Comparison of ENCODE assay signal across 15 cellular contexts in the genomic region with DNA sequence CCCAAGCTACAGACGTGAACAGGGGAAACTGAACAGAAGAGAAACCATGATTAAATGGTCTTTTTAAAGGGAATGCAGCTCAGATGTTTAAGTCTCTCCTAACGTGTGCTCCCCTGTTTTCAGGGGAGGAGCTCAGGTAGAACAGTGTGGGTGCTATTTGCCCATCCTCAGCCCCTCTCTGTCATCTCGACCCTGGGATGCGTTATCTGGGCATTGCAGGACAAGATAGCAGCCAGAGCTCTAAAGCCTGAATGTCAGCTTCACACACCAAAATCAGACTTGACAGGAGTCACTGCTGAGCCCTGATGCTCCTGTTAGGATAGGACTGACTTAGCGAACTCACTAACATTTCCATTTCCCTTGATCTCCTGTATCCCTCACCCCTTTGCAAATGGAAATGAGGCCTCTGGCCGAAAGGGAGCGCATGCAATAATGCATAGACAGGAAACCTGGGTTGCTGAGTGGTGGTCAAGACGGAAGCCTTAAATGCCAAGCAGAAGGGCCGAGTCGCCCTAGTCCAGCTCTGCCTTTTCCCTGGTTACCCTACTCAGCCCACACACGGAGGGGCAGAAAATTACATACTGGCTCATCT.
DNase-seq lines count a peak whose midpoint lies in the region; ATAC-seq and TF ChIP-seq lines count a peak whose summit lies in the region.
"Had no signal": no experiment of that assay in that cellular context is flagged by ENCODE, and none has a peak within 500 bp of the region (broad histone marks: within the 10 kb centered on the region; RNA-seq: fewer than 3 reads in every experiment).

No MANE protein-coding gene starts in this region.

- H3K9ac ChIP-seq in NT2/D1 (ENCODE audit: insufficient read length, low read depth) (no peak overlapping the region), endodermal cell (ENCODE audit: extremely low read depth, low read length, poor library complexity, severe bottlenecking) (no peak overlapping the region), mesendoderm (ENCODE audit: low read length) (no peak overlapping the region)
- H3K9ac ChIP-seq: BLaER1 treated with 17β-estradiol and CSF1 and Interleukin-3, amounts not matched to agents 10 nM and 100 nM had no signal

- no peaks in the 10 kb centered on the region for H3K9me3 ChIP-seq in BE2C
- no peaks in the 10 kb centered on the region for H3K9me3 ChIP-seq in NT2/D1 (ENCODE audit: insufficient read depth, low read length)
- H3K9me3 ChIP-seq in endodermal cell (ENCODE audit: control insufficient read depth, low read length), result no peaks in the 10 kb centered on the region
- H3K9me3 ChIP-seq: BLaER1 treated with 17β-estradiol and CSF1 and Interleukin-3, amounts not matched to agents 10 nM and 100 nM; HAP-1 had no signal

- H3K56ac ChIP-seq in mesendoderm (ENCODE audit: low read length), result no peak overlapping the region

- H3K4me3 Mint-ChIP-seq in endodermal cell, result no peak overlapping the region
- H3K4me3 Mint-ChIP-seq: CD4-positive, CD25-positive, alpha-beta regulatory T cell; IgD-negative memory B cell had no signal

- no peak overlapping the region for H2BK5ac ChIP-seq in mesendoderm (ENCODE audit: low read length)

- no peak overlapping the region for H3K23ac ChIP-seq in mesendoderm (ENCODE audit: low read length)

- no peaks in the 10 kb centered on the region for H3K27me3 ChIP-seq in BE2C
- no peaks in the 10 kb centered on the region for H3K27me3 ChIP-seq in NT2/D1 (ENCODE audit: insufficient read depth, insufficient read length)
- H3K27me3 ChIP-seq in endodermal cell (ENCODE audit: control insufficient read depth, insufficient read depth, low read length, poor library complexity, severe bottlenecking), result no peaks in the 10 kb centered on the region
- H3K27me3 ChIP-seq in mesendoderm (ENCODE audit: insufficient read depth, low read length, poor library complexity), result no peaks in the 10 kb centered on the region
- H3K27me3 ChIP-seq: BLaER1 treated with 17β-estradiol and CSF1 and Interleukin-3, amounts not matched to agents 10 nM and 100 nM had no signal

- no peak overlapping the region for H3K4ac ChIP-seq in mesendoderm (ENCODE audit: low read depth, low read length)

- no peak overlapping the region for H2BK120ac ChIP-seq in mesendoderm (ENCODE audit: low read depth, low read length)

- H3K36me3 Mint-ChIP-seq in endodermal cell (ENCODE audit: low read depth), result peaks cover 48% of the 10 kb centered on the region
- H3K36me3 Mint-ChIP-seq: CD4-positive, CD25-positive, alpha-beta regulatory T cell; IgD-negative memory B cell had no signal

- H3K9me3 Mint-ChIP-seq in endodermal cell, result no peaks in the 10 kb centered on the region
- H3K9me3 Mint-ChIP-seq: CD4-positive, CD25-positive, alpha-beta regulatory T cell; IgD-negative memory B cell had no signal

- no peak overlapping the region for H2AK5ac ChIP-seq in mesendoderm (ENCODE audit: low read length)

- H2BK15ac ChIP-seq in mesendoderm (replicated peaks; ENCODE audit: low read depth), result no peak overlapping the region

- peaks cover 2% of the 10 kb centered on the region for H3K27me3 Mint-ChIP-seq in endodermal cell (ENCODE audit: insufficient read depth)
- H3K27me3 Mint-ChIP-seq: IgD-negative memory B cell had no signal

- TF ChIP-seq CTCF in BE2C (IDR thresholded peaks at IDR 0.05; ENCODE audit: low read depth, low read length) (no peak), endodermal cell (conservative IDR thresholded peaks at IDR 0.05) (no peak)

- no peaks in the 10 kb centered on the region for H3K79me1 ChIP-seq in mesendoderm (ENCODE audit: low read length)

- DNase-seq in BE2C, result peak; percentile 38
- peak; percentile 36 for DNase-seq in NT2/D1 (ENCODE audit: low read depth, low spot score)
- peak; percentile 58 for DNase-seq in endodermal cell
- peak; percentile 27 for DNase-seq in mesendoderm
- no peak for DNase-seq in NCI-H446 treated with DMSO at 0.1 percent for 48 hours (lab: John Stamatoyannopoulos, UW)
- DNase-seq: 8988T; AML-193; CD4-positive, CD25-positive, alpha-beta regulatory T cell; DMS53 had no signal

- H3K27ac ChIP-seq in endodermal cell (ENCODE audit: low read depth, low read length) (no peak overlapping the region), mesendoderm (ENCODE audit: low read depth, low read length) (no peak overlapping the region)
- H3K27ac ChIP-seq: BLaER1 treated with 17β-estradiol and CSF1 and Interleukin-3, amounts not matched to agents 10 nM and 100 nM had no signal

- H4K8ac ChIP-seq in mesendoderm (ENCODE audit: low read depth, low read length), result no peak overlapping the region

- no peak overlapping the region for H4K5ac ChIP-seq in mesendoderm (ENCODE audit: low read length)

- ATAC-seq in GM21390 (IDR thresholded peaks at IDR 0.05; ENCODE audit: unreplicated experiment) (no peak), GM21526 (IDR thresholded peaks at IDR 0.05; ENCODE audit: low FRiP score, unreplicated experiment) (no peak)
- ATAC-seq: GM12878 had no signal

- 76 to 84% methylated on average over 7 to 11 of the region's 11 CpGs for WGBS in endodermal cell (ENCODE audit: insufficient coverage in 1 of 2, insufficient read length in 1 of 2), 2 experiments
- no CpG with 5 or more reads among the region's 11 CpGs for WGBS in mesendoderm (ENCODE audit: extremely low coverage, insufficient coverage, low lambda C conversion rate)

- H3K4me3 ChIP-seq in BE2C (ENCODE audit: low read depth, low read length), result no peak overlapping the region
- no peak overlapping the region for H3K4me3 ChIP-seq in NT2/D1 (ENCODE audit: insufficient read length, low read depth)
- H3K4me3 ChIP-seq in endodermal cell (ENCODE audit: low read length), result no peak overlapping the region
- H3K4me3 ChIP-seq in mesendoderm (ENCODE audit: low read length), result no peak overlapping the region
- H3K4me3 ChIP-seq: BLaER1 treated with 17β-estradiol and CSF1 and Interleukin-3, amounts not matched to agents 10 nM and 100 nM; GM12878; HAP-1 had no signal

- no peak overlapping the region for H3K18ac ChIP-seq in mesendoderm (ENCODE audit: low read length)

- no peak overlapping the region for H3K27ac Mint-ChIP-seq in endodermal cell
- H3K27ac Mint-ChIP-seq: CD4-positive, CD25-positive, alpha-beta regulatory T cell; IgD-negative memory B cell had no signal

- H3K4me1 ChIP-seq in BE2C, result peaks cover 38% of the 10 kb centered on the region
- peaks cover 20% of the 10 kb centered on the region for H3K4me1 ChIP-seq in NT2/D1 (ENCODE audit: insufficient read depth, insufficient read length)
- H3K4me1 ChIP-seq in endodermal cell (ENCODE audit: control insufficient read depth, insufficient read depth, low read length), result peaks cover 4% of the 10 kb centered on the region
- no peaks in the 10 kb centered on the region for H3K4me1 ChIP-seq in mesendoderm (ENCODE audit: control insufficient read depth, low read depth, low read length)
- H3K4me1 ChIP-seq: BLaER1 treated with 17β-estradiol and CSF1 and Interleukin-3, amounts not matched to agents 10 nM and 100 nM had no signal

- H3K4me1 Mint-ChIP-seq in endodermal cell, result no peaks in the 10 kb centered on the region
- H3K4me1 Mint-ChIP-seq: CD4-positive, CD25-positive, alpha-beta regulatory T cell; IgD-negative memory B cell had no signal

- H3K36me3 ChIP-seq in BE2C (no peaks in the 10 kb centered on the region), NT2/D1 (ENCODE audit: insufficient read depth, insufficient read length, low read length) (peaks cover 24% of the 10 kb centered on the region), endodermal cell (ENCODE audit: control insufficient read depth, insufficient read depth, low read length) (peaks cover 74% of the 10 kb centered on the region), mesendoderm (ENCODE audit: control insufficient read depth, insufficient read depth, low read length) (no peaks in the 10 kb centered on the region)
- H3K36me3 ChIP-seq: HAP-1 had no signal

- H3K79me2 ChIP-seq in mesendoderm (ENCODE audit: control insufficient read depth, insufficient read depth, low read length), result no peaks in the 10 kb centered on the region

- no peak overlapping the region for H3K4me2 ChIP-seq in mesendoderm (ENCODE audit: low read length)
- H3K4me2 ChIP-seq: BLaER1 treated with 17β-estradiol and CSF1 and Interleukin-3, amounts not matched to agents 10 nM and 100 nM had no signal
